Comparison of ENCODE assay signal across 13 cellular contexts in genomic region chr18:60978338-60978737, GRCh38.
A peak's percentile ranks its signal among the peaks of the same experiment; 100 is the strongest.
DNase-seq lines count a peak whose midpoint lies in the region; ATAC-seq, FAIRE-seq and TF ChIP-seq lines count a peak whose summit lies in the region.
"Had no signal": no experiment of that assay in that cellular context is flagged by ENCODE, and none has a peak within 500 bp of the region (broad histone marks: within the 10 kb centered on the region; RNA-seq: fewer than 3 reads in every experiment).

No MANE protein-coding gene starts in this region.

- TF ChIP-seq POLR2A in endothelial cell of umbilical vein (IDR thresholded peaks at IDR 0.05; ENCODE audit: low read depth, low read length) (no peak), esophagus muscularis mucosa (IDR thresholded peaks at IDR 0.05; ENCODE audit: low read depth) (no peak)

- dilution Hi-C loops in endothelial cell of umbilical vein (cut with MboI; ENCODE audit: extremely low pct_ligation_motif_present, low sequenced_read_pairs), result no loop called here

- H3K4me1 ChIP-seq in endothelial cell of umbilical vein (ENCODE audit: control insufficient read depth, extremely low read depth, insufficient read depth, low read length) (peaks cover 45% of the 10 kb centered on the region), mesodermal cell (ENCODE audit: control insufficient read depth, insufficient read depth, low read length, poor library complexity, severe bottlenecking) (peaks cover 7% of the 10 kb centered on the region), esophagus muscularis mucosa (no peaks in the 10 kb centered on the region)
- H3K4me1 ChIP-seq: BE2C, upper lobe of left lung had no signal

- intact Hi-C loops in endothelial cell of umbilical vein (cut with micrococcal nuclease) (loop anchor here (1.0 to 5.0 kb wide), 6 partner anchors 12 to 286 kb away; no protein-coding TSS in a partner anchor), esophagus muscularis mucosa (cut with DNase I) (no loop called here)

- no peaks in the 10 kb centered on the region for H3K36me3 ChIP-seq in endothelial cell of umbilical vein (ENCODE audit: control insufficient read depth in 2 of 2, extremely low read depth in 1 of 2, insufficient read depth in 2 of 2, low read length in 2 of 2)
- H3K36me3 ChIP-seq in mesodermal cell (ENCODE audit: control insufficient read depth, insufficient read depth, low read length), result no peaks in the 10 kb centered on the region
- no peaks in the 10 kb centered on the region for H3K36me3 ChIP-seq in esophagus muscularis mucosa
- H3K36me3 ChIP-seq: BE2C, upper lobe of left lung had no signal

- H3K9ac ChIP-seq in endothelial cell of umbilical vein (replicated peaks; ENCODE audit: extremely low read depth, insufficient read depth, low read length), result no peak overlapping the region

- H3K9me3 Mint-ChIP-seq in activated T-helper 17 cell treated with anti-CD3 and anti-CD28 coated beads, Interleukin-2, amount 50 U/mL, for 72 hours, result no peaks in the 10 kb centered on the region

- H3K9me1 ChIP-seq in endothelial cell of umbilical vein (replicated peaks; ENCODE audit: control insufficient read depth, extremely low read depth, insufficient read depth, low read length), result no peaks in the 10 kb centered on the region

- no peak for TF ChIP-seq EP300 in esophagus muscularis mucosa (IDR thresholded peaks at IDR 0.05)

- no peak for TF ChIP-seq CTCF in AG09309 (IDR thresholded peaks at IDR 0.05; ENCODE audit: control insufficient read depth, insufficient read depth, low read depth, low read length, missing control alignments)
- no peak for TF ChIP-seq CTCF in endothelial cell of umbilical vein (IDR thresholded peaks at IDR 0.05; ENCODE audit: extremely low read depth in 1 of 2, insufficient read depth in 1 of 2, low read depth in 1 of 2, low read length in 2 of 2)
- no peak for TF ChIP-seq CTCF in esophagus muscularis mucosa (IDR thresholded peaks at IDR 0.05)

- no peaks in the 10 kb centered on the region for H4K20me1 ChIP-seq in endothelial cell of umbilical vein (replicated peaks; ENCODE audit: control insufficient read depth, extremely low read depth, insufficient read depth, low read length)

- no peak overlapping the region for H3K4me2 ChIP-seq in endothelial cell of umbilical vein (ENCODE audit: insufficient read depth, low read length)

- no peaks in the 10 kb centered on the region for H3K27me3 Mint-ChIP-seq in activated T-helper 17 cell treated with anti-CD3 and anti-CD28 coated beads, Interleukin-2, amount 50 U/mL, for 72 hours

- H3K27me3 ChIP-seq in endothelial cell of umbilical vein (ENCODE audit: control insufficient read depth in 2 of 2, insufficient read depth in 2 of 2, low read length in 2 of 2) (no peaks in the 10 kb centered on the region), esophagus muscularis mucosa (no peaks in the 10 kb centered on the region)
- H3K27me3 ChIP-seq: BE2C, upper lobe of left lung had no signal

- CTCF ChIA-PET in endothelial cell of umbilical vein (lab: Charles Lee), result interaction anchor here (0.6 to 3.6 kb wide), 9 partner anchors 11 to 525 kb away, joined by 3 to 26 read pairs (median 3); no protein-coding TSS in a partner anchor

- H3K9me3 ChIP-seq in endothelial cell of umbilical vein (replicated peaks; ENCODE audit: control insufficient read depth, insufficient read depth, low read length) (no peaks in the 10 kb centered on the region), mesodermal cell (ENCODE audit: control insufficient read depth, low read length) (no peaks in the 10 kb centered on the region), esophagus muscularis mucosa (no peaks in the 10 kb centered on the region)
- H3K9me3 ChIP-seq: BE2C, upper lobe of left lung had no signal

- no peaks in the 10 kb centered on the region for H3K36me3 Mint-ChIP-seq in activated T-helper 17 cell treated with anti-CD3 and anti-CD28 coated beads, Interleukin-2, amount 50 U/mL, for 72 hours (ENCODE audit: low read depth)

- DNase-seq in AG09309 (ENCODE audit: low read depth) (peak; percentile 14), OCI-M1 (lab: John Stamatoyannopoulos, UW) (peak; percentile 15), endothelial cell of umbilical vein (ENCODE audit: low read depth, low spot score) (peak; percentile 93), esophagus muscularis mucosa (ENCODE audit: extremely low spot score) (no peak)
- DNase-seq: BE2C, NCI-H146, NCI-H774, upper lobe of left lung had no signal

- H3K4me3 ChIP-seq in AG09309 (ENCODE audit: control insufficient read depth, low read depth, low read length) (no peak overlapping the region), endothelial cell of umbilical vein (replicated peaks in 1 of 3; ENCODE audit: insufficient read depth in 1 of 3, low read depth in 1 of 3, low read length in 3 of 3) (no peak overlapping the region), mesodermal cell (ENCODE audit: extremely low read depth, insufficient read depth, low read length, poor library complexity, severe bottlenecking) (no peak overlapping the region), esophagus muscularis mucosa (no peak overlapping the region)
- H3K4me3 ChIP-seq: upper lobe of left lung had no signal

- POLR2A ChIA-PET in endothelial cell of umbilical vein (lab: Charles Lee), result interaction anchor here (1.0 kb wide), 1 partner anchor 105 kb away, joined by 3 read pairs; no protein-coding TSS in a partner anchor

- H3K27ac ChIP-seq in endothelial cell of umbilical vein (ENCODE audit: insufficient read depth, low read depth, low read length) (peak overlapping the region; percentile 21), mesodermal cell (ENCODE audit: low read depth, low read length, severe bottlenecking) (peak overlapping the region; percentile 68), esophagus muscularis mucosa (replicated peaks in 1 of 4) (no peak overlapping the region)
- H3K27ac ChIP-seq: upper lobe of left lung had no signal

- H3K4me1 Mint-ChIP-seq in activated T-helper 17 cell treated with anti-CD3 and anti-CD28 coated beads, Interleukin-2, amount 50 U/mL, for 72 hours, result no peaks in the 10 kb centered on the region

- peak; percentile 89 for FAIRE-seq in endothelial cell of umbilical vein (lab: Jason Lieb, UNC)
- FAIRE-seq: HepG2 had no signal

- ATAC-seq in GM18502 (IDR thresholded peaks at IDR 0.05; ENCODE audit: poor library complexity, unreplicated experiment) (no peak), GM19351 (IDR thresholded peaks at IDR 0.05; ENCODE audit: unreplicated experiment) (no peak)
- no peak for ATAC-seq in activated T-helper 17 cell treated with anti-CD3 and anti-CD28 coated beads, Interleukin-2, amount 50 U/mL, for 72 hours (replicated peaks)
- ATAC-seq: HepG2 had no signal

- 62 to 64% methylated on average over 3 to 4 of the region's 6 CpGs for WGBS in mesodermal cell (ENCODE audit: insufficient coverage in 2 of 2), 2 experiments
- WGBS in esophagus muscularis mucosa, result 24% methylated on average over 6 of the region's 6 CpGs

- no peak overlapping the region for H2AFZ ChIP-seq in endothelial cell of umbilical vein (ENCODE audit: low read depth, low read length)

- no TSS peak for BruUV-seq in endothelial cell of umbilical vein (replicated peaks; lab: Mats Ljungman, UMichigan)

- no peaks in the 10 kb centered on the region for H3K79me2 ChIP-seq in endothelial cell of umbilical vein (ENCODE audit: control insufficient read depth, insufficient read depth, low read length)

- H3K27ac Mint-ChIP-seq in activated T-helper 17 cell treated with anti-CD3 and anti-CD28 coated beads, Interleukin-2, amount 50 U/mL, for 72 hours, result no peak overlapping the region

- H3K4me3 Mint-ChIP-seq in activated T-helper 17 cell treated with anti-CD3 and anti-CD28 coated beads, Interleukin-2, amount 50 U/mL, for 72 hours, result no peak overlapping the region

TF ChIP-seq in endothelial cell of umbilical vein, 7 proteins besides CTCF, POLR2A, EP300 and RAD21:
- TF ChIP-seq MAX (IDR thresholded peaks at IDR 0.05; ENCODE audit: insufficient read depth, insufficient read length), result peak; percentile 90
- TF ChIP-seq JUN (IDR thresholded peaks at IDR 0.05; ENCODE audit: borderline replicate concordance, insufficient read depth, insufficient read length, low read depth), result peak; percentile 95
- TF ChIP-seq FOS (IDR thresholded peaks at IDR 0.05; ENCODE audit: borderline replicate concordance, insufficient read depth, low read length), result peak; percentile 94
- peak; percentile 78 for TF ChIP-seq GATA2 (IDR thresholded peaks at IDR 0.05; ENCODE audit: insufficient read depth, insufficient read length, low read depth, low read length)
- no peak for TF ChIP-seq MYC (IDR thresholded peaks at IDR 0.05; ENCODE audit: low read depth, low read length)
- TF ChIP-seq EZH2 (IDR thresholded peaks at IDR 0.05; ENCODE audit: borderline replicate concordance, low read depth, low read length, severe bottlenecking), result no peak
- TF ChIP-seq POLR2AphosphoS5 (IDR thresholded peaks at IDR 0.05; ENCODE audit: insufficient read depth, low read depth, low read length), result peak; percentile 47

Comparison
In these comparisons a context has a peak if more than half of its experiments do, and no peak if none do; other contexts are left out.
1. H3K27ac ChIP-seq: peak in endothelial cell of umbilical vein (single experiment) and mesodermal cell (single experiment); none in esophagus muscularis mucosa (0 of 4).